ENCODE assay signal across 1 cellular context in the genomic region with DNA sequence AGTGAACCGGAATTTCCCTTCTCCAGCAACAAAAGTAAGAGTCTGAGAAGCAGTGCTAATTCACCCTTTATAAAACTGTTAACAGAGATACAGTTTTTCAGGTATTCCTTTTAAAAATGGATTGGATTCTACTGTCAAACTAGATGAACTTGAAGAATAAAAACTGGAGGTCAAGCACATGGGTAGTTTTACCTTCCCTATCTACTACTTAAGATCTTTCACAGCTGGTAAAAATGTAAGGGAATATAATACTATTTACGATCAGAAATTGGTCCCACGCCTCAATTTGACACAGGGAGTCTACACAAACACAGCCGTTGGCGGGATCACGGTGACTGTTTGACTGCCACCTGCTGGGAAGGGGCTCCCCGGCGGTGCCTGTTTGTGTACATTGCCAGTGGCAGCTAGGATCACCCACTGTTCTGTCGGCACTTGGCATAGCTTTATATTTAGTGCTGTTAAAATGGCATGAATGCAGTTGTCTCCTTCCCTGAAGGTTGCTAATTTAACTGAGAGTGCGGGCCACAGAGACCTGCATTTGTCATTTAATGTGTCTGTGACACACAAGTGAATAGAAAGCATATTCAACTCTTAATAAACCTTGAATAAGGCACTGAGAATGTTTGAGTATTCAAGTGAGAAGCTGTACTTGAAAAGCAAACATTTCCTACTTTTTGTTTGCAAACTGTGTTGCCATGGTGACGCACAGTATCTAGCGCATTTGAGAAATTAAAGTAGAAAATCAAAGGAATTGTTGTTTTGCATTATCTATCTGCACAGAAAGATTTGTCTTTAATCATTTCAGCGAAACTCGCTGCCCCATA.
TF ChIP-seq lines count a peak whose summit lies in the region.

No MANE protein-coding gene starts in this region.

TF ChIP-seq in WTC11, 78 proteins besides CTCF, POLR2A, EP300 and RAD21 (continued from another document):
- TF ChIP-seq ZNF416 (CRISPR knock-in tag; IDR thresholded peaks at IDR 0.05) (no peak), GTF2I (CRISPR knock-in tag; conservative IDR thresholded peaks at IDR 0.05) (no peak), TCF7 (CRISPR knock-in tag; IDR thresholded peaks at IDR 0.05; ENCODE audit: low read depth) (no peak), NR3C1 (CRISPR knock-in tag; conservative IDR thresholded peaks at IDR 0.05; ENCODE audit: low read depth) (no peak), PRRX2 (CRISPR knock-in tag; IDR thresholded peaks at IDR 0.05) (no peak)
- TF ChIP-seq, protein P1, sequence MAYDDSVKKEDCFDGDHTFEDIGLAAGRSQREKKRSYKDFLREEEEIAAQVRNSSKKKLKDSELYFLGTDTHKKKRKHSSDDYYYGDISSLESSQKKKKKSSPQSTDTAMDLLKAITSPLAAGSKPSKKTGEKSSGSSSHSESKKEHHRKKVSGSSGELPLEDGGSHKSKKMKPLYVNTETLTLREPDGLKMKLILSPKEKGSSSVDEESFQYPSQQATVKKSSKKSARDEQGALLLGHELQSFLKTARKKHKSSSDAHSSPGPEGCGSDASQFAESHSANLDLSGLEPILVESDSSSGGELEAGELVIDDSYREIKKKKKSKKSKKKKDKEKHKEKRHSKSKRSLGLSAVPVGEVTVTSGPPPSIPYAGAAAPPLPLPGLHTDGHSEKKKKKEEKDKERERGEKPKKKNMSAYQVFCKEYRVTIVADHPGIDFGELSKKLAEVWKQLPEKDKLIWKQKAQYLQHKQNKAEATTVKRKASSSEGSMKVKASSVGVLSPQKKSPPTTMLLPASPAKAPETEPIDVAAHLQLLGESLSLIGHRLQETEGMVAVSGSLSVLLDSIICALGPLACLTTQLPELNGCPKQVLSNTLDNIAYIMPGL (CRISPR knock-in tag; IDR thresholded peaks at IDR 0.05) = no peak
TF ChIP-seq in WTC11: peak in this region for 0.
